8 cellular contexts compared by ENCODE assay signal in the genomic region with DNA sequence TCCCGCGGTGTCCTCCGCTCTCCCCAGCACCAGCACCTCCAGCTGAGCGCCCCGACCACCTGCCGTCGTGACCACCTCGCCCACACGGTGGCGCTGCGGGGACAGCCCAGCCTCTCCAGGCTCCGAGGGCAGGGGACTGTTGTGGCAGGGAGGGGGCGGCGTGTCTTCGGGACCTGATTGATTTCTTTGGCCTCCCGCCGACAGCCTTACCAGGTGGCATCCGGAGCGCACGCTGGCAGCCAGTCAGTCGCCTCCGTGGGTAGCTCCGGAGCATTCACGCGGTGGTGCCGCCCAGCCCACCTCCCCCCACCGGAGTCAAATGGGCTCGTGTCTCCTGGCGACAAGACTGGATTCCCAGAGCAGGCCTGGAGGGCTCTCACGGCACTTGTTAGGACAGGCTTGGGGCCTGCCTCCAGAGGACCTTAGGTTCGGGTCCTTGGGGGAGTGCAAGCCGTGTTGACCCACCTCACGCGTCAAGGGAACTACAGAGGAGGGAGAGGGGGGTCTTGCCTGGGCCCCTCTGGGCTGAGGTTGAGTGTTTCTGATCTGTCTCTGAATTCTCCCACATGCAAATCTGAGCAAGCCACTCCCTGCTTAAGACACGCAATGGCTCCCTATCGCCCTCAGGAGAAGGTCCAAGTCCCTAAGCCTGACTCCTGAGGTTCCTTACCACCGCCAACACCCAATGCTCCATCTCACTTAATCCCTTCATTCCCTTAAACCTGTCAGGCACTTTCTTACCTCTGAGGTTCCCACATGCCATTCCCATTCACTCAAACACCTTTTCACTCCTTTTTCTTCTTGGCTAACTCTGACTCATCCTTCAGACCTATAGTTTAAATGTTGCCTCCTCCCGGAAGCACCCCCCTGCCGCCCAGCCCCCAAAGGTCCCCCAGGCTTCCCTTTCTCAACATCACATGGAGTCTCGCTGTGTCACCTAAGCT. TPM values are rescaled to one million over a fixed set of nuclear protein-coding genes. Genes with fewer than 3 reads are reported as not detected.
DNase-seq lines count a peak whose midpoint lies in the region; ATAC-seq and TF ChIP-seq lines count a peak whose summit lies in the region.

No MANE protein-coding gene starts in this region.

- intact Hi-C loops in IMR-90 (cut with micrococcal nuclease), result no loop called here
- intact Hi-C loops in activated T-helper 1 cell treated with anti-CD3 and anti-CD28 coated beads, Interleukin-12 subunit alpha, Interleukin-12 subunit beta, Interleukin-2, Interleukin-4 antibody, amounts not matched to agents 30 ng/mL and 10 ng/mL and 1 ng/mL, durations not matched to agents 14 hours and 24 hours and 36 hours (cut with micrococcal nuclease), result loop anchor here (1.0 kb wide), 1 partner anchor 441 kb away; no protein-coding TSS in a partner anchor

- TF ChIP-seq RAD21 in IMR-90 (IDR thresholded peaks at IDR 0.05; ENCODE audit: low read length) (peak; percentile 89), neural cell (conservative IDR thresholded peaks at IDR 0.05) (peak; percentile 92)

- no peak overlapping the region for H4K5ac ChIP-seq in IMR-90 (ENCODE audit: low read depth, low read length)

- DNase-seq in 8988T, result peak; percentile 79
- peak; percentile 46 for DNase-seq in IMR-90
- DNase-seq in Peyer's patch, result peak; percentile 59 to 84 (median 84)
- peak; percentile 53 for DNase-seq in activated T-helper 1 cell treated with anti-CD3 and anti-CD28 coated beads, Interleukin-12 subunit alpha, Interleukin-12 subunit beta, Interleukin-2, Interleukin-4 antibody, amounts not matched to agents 30 ng/mL and 10 ng/mL and 1 ng/mL, durations not matched to agents 14 hours and 24 hours and 36 hours (ENCODE audit: low spot score)
- DNase-seq in fibroblast of the aortic adventitia (ENCODE audit: low read depth), result peak; percentile 49
- peak; percentile 44 for DNase-seq in stimulated activated naive CD4-positive, alpha-beta T cell treated with Interleukin-2 at 50 U/mL for 16 hours (lab: John Stamatoyannopoulos, UW)

- peaks cover 4% of the 10 kb centered on the region for H3K27me3 Mint-ChIP-seq in activated T-helper 1 cell treated with anti-CD3 and anti-CD28 coated beads, Interleukin-12 subunit alpha, Interleukin-12 subunit beta, Interleukin-2, Interleukin-4 antibody, amounts not matched to agents 30 ng/mL and 10 ng/mL and 1 ng/mL, durations not matched to agents 14 hours and 24 hours and 36 hours (ENCODE audit: insufficient read depth)

- no peaks in the 10 kb centered on the region for H3K4me1 Mint-ChIP-seq in activated T-helper 1 cell treated with anti-CD3 and anti-CD28 coated beads, Interleukin-12 subunit alpha, Interleukin-12 subunit beta, Interleukin-2, Interleukin-4 antibody, amounts not matched to agents 30 ng/mL and 10 ng/mL and 1 ng/mL, durations not matched to agents 14 hours and 24 hours and 36 hours (ENCODE audit: low read depth)

- H3K4me2 ChIP-seq in IMR-90 (ENCODE audit: low read depth, low read length), result peak overlapping the region; percentile 88
- H3K4me2 ChIP-seq in neural cell (ENCODE audit: low read length), result no peak overlapping the region

- no peak overlapping the region for H3K18ac ChIP-seq in IMR-90 (ENCODE audit: low read depth, low read length)

- TF ChIP-seq POLR2A in IMR-90 (IDR thresholded peaks at IDR 0.05; ENCODE audit: low read depth, low read length) (no peak), Peyer's patch (IDR thresholded peaks at IDR 0.05) (no peak)

- no peaks in the 10 kb centered on the region for H3F3A ChIP-seq in neural cell (ENCODE audit: insufficient read depth, low read length, poor library complexity, severe bottlenecking)

- H3K27me3 ChIP-seq in IMR-90 (ENCODE audit: control insufficient read depth, insufficient read depth, low read length), result peaks cover 24% of the 10 kb centered on the region
- H3K27me3 ChIP-seq in Peyer's patch, result no peaks in the 10 kb centered on the region
- no peaks in the 10 kb centered on the region for H3K27me3 ChIP-seq in neural cell (ENCODE audit: insufficient read depth, low read depth, low read length)

- no peak overlapping the region for H3K23ac ChIP-seq in IMR-90 (ENCODE audit: low read depth, low read length)

- H3K14ac ChIP-seq in IMR-90 (replicated peaks; ENCODE audit: low read depth, low read length), result no peak overlapping the region

- H3K4me3 ChIP-seq in IMR-90 (ENCODE audit: insufficient read depth, low read depth, low read length) (peak overlapping the region; percentile 41), Peyer's patch (peak overlapping the region in 3 of 4 donors; percentile 9 to 40 (median 29)), fibroblast of the aortic adventitia (ENCODE audit: low read depth, low read length) (peak overlapping the region; percentile 40), neural cell (ENCODE audit: low read length) (peak overlapping the region; percentile 61)

- H3K4me1 ChIP-seq in IMR-90 (ENCODE audit: control insufficient read depth, insufficient read depth, low read length), result no peaks in the 10 kb centered on the region
- H3K4me1 ChIP-seq in Peyer's patch, result peaks cover 0 to 16% (median 3%) of the 10 kb centered on the region in 4 donors

- no peaks in the 10 kb centered on the region for H3K79me2 ChIP-seq in neural cell (replicated peaks; ENCODE audit: insufficient read depth, low read length)

- peak overlapping the region; percentile 2 for H2AK9ac ChIP-seq in IMR-90 (replicated peaks; ENCODE audit: low read depth, low read length, poor library complexity)

- ATAC-seq in GM18498 (IDR thresholded peaks at IDR 0.05; ENCODE audit: unreplicated experiment) (peak; percentile 63), IMR-90 (ENCODE audit: low read depth) (peak; percentile 79)

- H3K4ac ChIP-seq in IMR-90 (ENCODE audit: low read depth, low read length), result no peak overlapping the region

- H3K27ac ChIP-seq in IMR-90 (ENCODE audit: insufficient read depth, low read length) (no peak overlapping the region), Peyer's patch (no peak overlapping the region), neural cell (ENCODE audit: low read length) (no peak overlapping the region)

- CTCF ChIA-PET in IMR-90 (lab: Yijun Ruan, JAX), result interaction anchor here (0.6 to 1.4 kb wide), 6 partner anchors 23 to 438 kb away, joined by 3 to 5 read pairs (median 4); no protein-coding TSS in a partner anchor

- H3K9me3 ChIP-seq in IMR-90 (ENCODE audit: control insufficient read depth, insufficient read depth, low read length), result no peaks in the 10 kb centered on the region
- H3K9me3 ChIP-seq in Peyer's patch, result no peaks in the 10 kb centered on the region
- H3K9me3 ChIP-seq in neural cell (ENCODE audit: low read length), result no peaks in the 10 kb centered on the region

- H3K9me2 ChIP-seq in neural cell (ENCODE audit: insufficient read depth, low read length), result no peaks in the 10 kb centered on the region

- no peaks in the 10 kb centered on the region for H3K36me3 ChIP-seq in IMR-90 (ENCODE audit: control insufficient read depth, insufficient read depth, low read length)
- H3K36me3 ChIP-seq in Peyer's patch, result no peaks in the 10 kb centered on the region
- H3K36me3 ChIP-seq in neural cell (ENCODE audit: insufficient read depth, low read length), result no peaks in the 10 kb centered on the region

- H2BK120ac ChIP-seq in IMR-90 (ENCODE audit: low read depth, low read length), result no peak overlapping the region

- no peak overlapping the region for H3K4me3 Mint-ChIP-seq in activated T-helper 1 cell treated with anti-CD3 and anti-CD28 coated beads, Interleukin-12 subunit alpha, Interleukin-12 subunit beta, Interleukin-2, Interleukin-4 antibody, amounts not matched to agents 30 ng/mL and 10 ng/mL and 1 ng/mL, durations not matched to agents 14 hours and 24 hours and 36 hours

- H2AK5ac ChIP-seq in IMR-90 (ENCODE audit: low read depth, low read length), result peak overlapping the region; percentile 43

- peaks cover 5% of the 10 kb centered on the region; the same call in 1 of the 2 replicates for H3K9me1 ChIP-seq in IMR-90 (ENCODE audit: insufficient read depth, low read length)

- H2BK5ac ChIP-seq in IMR-90 (ENCODE audit: low read depth, low read length, poor library complexity, severe bottlenecking), result no peak overlapping the region

- in situ Hi-C loops in IMR-90 (cut with MboI; ENCODE audit: low sequenced_read_pairs), result loop anchor here (5.0 kb wide), 1 partner anchor 136 kb away; no protein-coding TSS in a partner anchor

- H3K27ac Mint-ChIP-seq in activated T-helper 1 cell treated with anti-CD3 and anti-CD28 coated beads, Interleukin-12 subunit alpha, Interleukin-12 subunit beta, Interleukin-2, Interleukin-4 antibody, amounts not matched to agents 30 ng/mL and 10 ng/mL and 1 ng/mL, durations not matched to agents 14 hours and 24 hours and 36 hours, result no peak overlapping the region

- TF ChIP-seq EP300 in neural cell (conservative IDR thresholded peaks at IDR 0.05; ENCODE audit: poor library complexity, severe bottlenecking), result no peak

- H3K36me3 Mint-ChIP-seq in activated T-helper 1 cell treated with anti-CD3 and anti-CD28 coated beads, Interleukin-12 subunit alpha, Interleukin-12 subunit beta, Interleukin-2, Interleukin-4 antibody, amounts not matched to agents 30 ng/mL and 10 ng/mL and 1 ng/mL, durations not matched to agents 14 hours and 24 hours and 36 hours (ENCODE audit: low read depth), result no peaks in the 10 kb centered on the region

- no peak overlapping the region for H2BK15ac ChIP-seq in IMR-90 (ENCODE audit: low read depth, low read length)

- H4K8ac ChIP-seq in IMR-90 (ENCODE audit: low read depth in 2 of 2, low read length in 2 of 2), result no peak overlapping the region

- no peak overlapping the region for H3K56ac ChIP-seq in IMR-90 (ENCODE audit: extremely low read depth, insufficient read depth, low read length)

- H2BK20ac ChIP-seq in IMR-90 (ENCODE audit: low read depth, low read length), result no peak overlapping the region

- H2AFZ ChIP-seq in IMR-90 (replicated peaks; ENCODE audit: low read length, poor library complexity) (peak overlapping the region; percentile 79), neural cell (ENCODE audit: low read depth, low read length) (peak overlapping the region; percentile 27)

- peak; percentile 89 for TF ChIP-seq CTCF in IMR-90 (conservative IDR thresholded peaks at IDR 0.05; ENCODE audit: low read depth, low read length)
- TF ChIP-seq CTCF in Peyer's patch (IDR thresholded peaks at IDR 0.05), result peak; percentile 56 to 88 (median 78)
- TF ChIP-seq CTCF in fibroblast of the aortic adventitia (IDR thresholded peaks at IDR 0.05; ENCODE audit: insufficient read depth, low read length), result peak; percentile 83
- peak; percentile 93 for TF ChIP-seq CTCF in neural cell (IDR thresholded peaks at IDR 0.05; ENCODE audit: poor library complexity, severe bottlenecking)

- 37% methylated on average over 6 of the region's 40 CpGs; no CpG with 5 or more reads in 1 of the 2 experiments for WGBS in IMR-90 (ENCODE audit: extremely low coverage in 2 of 2, insufficient read length in 1 of 2), 2 experiments

- no peaks in the 10 kb centered on the region for H3K79me1 ChIP-seq in IMR-90 (ENCODE audit: low read depth in 1 of 2, low read length in 2 of 2)

- no peaks in the 10 kb centered on the region for H3K9me3 Mint-ChIP-seq in activated T-helper 1 cell treated with anti-CD3 and anti-CD28 coated beads, Interleukin-12 subunit alpha, Interleukin-12 subunit beta, Interleukin-2, Interleukin-4 antibody, amounts not matched to agents 30 ng/mL and 10 ng/mL and 1 ng/mL, durations not matched to agents 14 hours and 24 hours and 36 hours

- no peak overlapping the region for H4K91ac ChIP-seq in IMR-90 (ENCODE audit: insufficient read depth, low read depth, low read length)

- H3K9ac ChIP-seq in IMR-90 (ENCODE audit: low read depth, low read length) (no peak overlapping the region), neural cell (ENCODE audit: low read length) (peak overlapping the region; percentile 44)

- H4K20me1 ChIP-seq in IMR-90 (ENCODE audit: insufficient read depth, low read length) (no peaks in the 10 kb centered on the region), neural cell (ENCODE audit: insufficient read depth) (no peaks in the 10 kb centered on the region)

- dilution Hi-C loops in IMR-90 (cut with HindIII; ENCODE audit: low sequenced_read_pairs, unreplicated experiment), result no loop called here

- POLR2A ChIA-PET in IMR-90 (lab: Charles Lee; ENCODE audit: unreplicated experiment), result no interaction called here

- BruUV-seq in IMR-90 (replicated peaks; lab: Mats Ljungman, UMichigan), result no TSS peak

RNA-seq across cellular contexts. Expression of gene GGTA1, which starts 51.2 kb away (rescaled TPM):
- not detected in 2 replicates for total RNA-seq in IMR-90 (2012; rRNA removed)
- not detected in 2 replicates for polyA plus RNA-seq in IMR-90 (2012; rRNA removed)
- not detected in 2 replicates for polyA plus RNA-seq in IMR-90 (2012; cell fraction: cytosol; rRNA removed)
- polyA plus RNA-seq in IMR-90 (2012; cell fraction: nucleus; rRNA removed; ENCODE audit: low replicate concordance), result not detected in 2 replicates
- total RNA-seq in Peyer's patch, result 10 to 100 TPM in 1 of 4 donors, 1 to 10 TPM in 2, under 1 TPM in 1; 0.88 to 12.4 (median 2.6) TPM
- 0.12 and 0.16 TPM in 2 replicates for total RNA-seq in activated T-helper 1 cell treated with anti-CD3 and anti-CD28 coated beads, Interleukin-12 subunit alpha, Interleukin-12 subunit beta, Interleukin-2, Interleukin-4 antibody, amounts not matched to agents 30 ng/mL and 10 ng/mL and 1 ng/mL, durations not matched to agents 14 hours and 24 hours and 36 hours
- 0.18 TPM in 1 of 2 replicates, not detected in the other for total RNA-seq in fibroblast of the aortic adventitia (ENCODE audit: low replicate concordance)
- not detected in 2 replicates for polyA plus RNA-seq in neural cell
- not detected in 2 replicates for polyA minus RNA-seq in neural cell
